In the genomic region with DNA sequence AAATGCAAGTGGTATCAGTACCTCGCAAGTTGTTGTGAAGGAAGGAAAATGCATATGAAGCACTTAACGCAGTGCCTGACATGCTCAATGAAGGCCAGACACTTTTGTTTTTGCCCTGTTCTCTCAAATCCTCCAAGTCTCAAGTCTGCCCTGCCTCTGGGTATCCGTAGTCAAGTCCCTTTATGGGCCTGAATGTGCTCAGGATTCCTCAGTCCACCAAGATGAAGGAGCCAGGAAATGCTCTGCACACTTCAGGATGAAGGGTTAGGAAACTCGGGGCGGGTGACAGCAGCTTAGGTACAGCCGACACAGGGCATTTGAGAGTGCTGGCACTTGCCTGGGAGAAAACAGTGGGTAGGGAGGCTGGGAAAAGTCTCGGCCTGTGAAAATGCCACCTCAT, we compare ENCODE assay signal across 22 cellular contexts. TPM values are rescaled to one million over a fixed set of nuclear protein-coding genes. Genes with fewer than 3 reads are reported as not detected.
DNase-seq lines count a peak whose midpoint lies in the region; ATAC-seq and TF ChIP-seq lines count a peak whose summit lies in the region.
"Had no signal": no experiment of that assay in that cellular context is flagged by ENCODE, and none has a peak within 500 bp of the region (broad histone marks: within the 10 kb centered on the region; RNA-seq: fewer than 3 reads in every experiment).

No MANE protein-coding gene starts in this region.

- peaks cover 44% of the 10 kb centered on the region for H3K4me1 Mint-ChIP-seq in activated CD4-positive, alpha-beta T cell treated with anti-CD3 and anti-CD28 coated beads, Interleukin-2, amount 10 ng/mL, durations not matched to agents 24 days and 14 days

- no peaks in the 10 kb centered on the region for H3K4me1 ChIP-seq in right lobe of liver
- peaks cover 0 to 37% (median 5%) of the 10 kb centered on the region in 5 donors for H3K4me1 ChIP-seq in subcutaneous abdominal adipose tissue (ENCODE audit: control insufficient read depth in 5 of 5, insufficient read depth in 5 of 5, low read length in 5 of 5)
- H3K4me1 ChIP-seq: testis had no signal

- H3K27me3 Mint-ChIP-seq in activated CD4-positive, alpha-beta T cell treated with anti-CD3 and anti-CD28 coated beads, Interleukin-2, amount 10 ng/mL, durations not matched to agents 24 days and 14 days = no peaks in the 10 kb centered on the region

- H3K4me3 ChIP-seq in right lobe of liver = peak overlapping the region in 2 of 3 donors; percentile 14 to 27
- H3K4me3 ChIP-seq in subcutaneous abdominal adipose tissue (ENCODE audit: low read depth in 1 of 5, low read length in 5 of 5) = peak overlapping the region in 4 of 5 donors; percentile 58 to 71 (median 67)
- H3K4me3 ChIP-seq: BLaER1 treated with 17β-estradiol and CSF1 and Interleukin-3, amounts not matched to agents 10 nM and 100 nM; MG63; SJSA1; testis had no signal

- H3K36me3 Mint-ChIP-seq in activated CD4-positive, alpha-beta T cell treated with anti-CD3 and anti-CD28 coated beads, Interleukin-2, amount 10 ng/mL, durations not matched to agents 24 days and 14 days (ENCODE audit: low read depth) = no peaks in the 10 kb centered on the region

- H3K4me3 Mint-ChIP-seq in activated CD4-positive, alpha-beta T cell treated with anti-CD3 and anti-CD28 coated beads, Interleukin-2, amount 10 ng/mL, durations not matched to agents 24 days and 14 days = no peak overlapping the region
- H3K4me3 Mint-ChIP-seq: activated CD8-positive, alpha-beta T cell treated with anti-CD3 and anti-CD28 coated beads, Interleukin-2, amount 10 ng/mL, durations not matched to agents 7 days and 5 days; neural crest cell had no signal

- H3K36me3 ChIP-seq in right lobe of liver (no peaks in the 10 kb centered on the region), subcutaneous abdominal adipose tissue (ENCODE audit: control insufficient read depth in 5 of 5, insufficient read depth in 5 of 5, low read length in 5 of 5) (peaks cover 0 to 15% (median 9%) of the 10 kb centered on the region in 5 donors)
- H3K36me3 ChIP-seq: BLaER1 treated with 17β-estradiol and CSF1 and Interleukin-3, amounts not matched to agents 10 nM and 100 nM; MG63; SJSA1 had no signal

- H3K9me3 ChIP-seq in right lobe of liver (no peaks in the 10 kb centered on the region), subcutaneous abdominal adipose tissue (ENCODE audit: control insufficient read depth in 5 of 5, low read length in 5 of 5) (no peaks in the 10 kb centered on the region)
- H3K9me3 ChIP-seq: BLaER1 treated with 17β-estradiol and CSF1 and Interleukin-3, amounts not matched to agents 10 nM and 100 nM; MG63; SJSA1; testis had no signal

- WGBS in adipose tissue, 3 donors = 72 to 83% (median 72%) methylated on average over 7 of the region's 7 CpGs
- WGBS in right lobe of liver (ENCODE audit: insufficient coverage, low coverage, low lambda C conversion rate, missing lambda C conversion rate) = 78% methylated on average over 6 of the region's 7 CpGs

- H3K9me3 Mint-ChIP-seq in activated CD4-positive, alpha-beta T cell treated with anti-CD3 and anti-CD28 coated beads, Interleukin-2, amount 10 ng/mL, durations not matched to agents 24 days and 14 days = no peaks in the 10 kb centered on the region
- H3K9me3 Mint-ChIP-seq: neural crest cell had no signal

- H3K9ac ChIP-seq in subcutaneous abdominal adipose tissue (ENCODE audit: low read length in 5 of 5) = peak overlapping the region in 1 of 5 donors; percentile 62

- no peak for TF ChIP-seq CTCF in right lobe of liver (IDR thresholded peaks at IDR 0.05)

- H3K27me3 ChIP-seq in right lobe of liver (no peaks in the 10 kb centered on the region), subcutaneous abdominal adipose tissue (ENCODE audit: control insufficient read depth in 5 of 5, insufficient read depth in 4 of 5, low read length in 5 of 5) (no peaks in the 10 kb centered on the region)
- H3K27me3 ChIP-seq: BLaER1 treated with 17β-estradiol and CSF1 and Interleukin-3, amounts not matched to agents 10 nM and 100 nM; MG63; SJSA1; testis had no signal

- no peak for DNase-seq in activated CD4-positive, alpha-beta T cell treated with anti-CD3 and anti-CD28 coated beads, Interleukin-2, amount 10 ng/mL, durations not matched to agents 24 days and 14 days
- no peak for DNase-seq in activated CD4-positive, alpha-beta T cell treated with anti-CD3 and anti-CD28 coated beads, Interleukin-2, amount 50 U/mL, for 1 hour
- no peak for DNase-seq in right lobe of liver
- DNase-seq in DMS153 treated with DMSO at 0.1 percent for 48 hours (lab: John Stamatoyannopoulos, UW; ENCODE audit: unreplicated experiment) = no peak
- no peak for DNase-seq in NCI-H187 treated with DMSO at 0.1 percent for 48 hours (lab: John Stamatoyannopoulos, UW)
- DNase-seq: 8988T; activated CD8-positive, alpha-beta T cell treated with anti-CD3 and anti-CD28 coated beads, Interleukin-2, amount 10 ng/mL, durations not matched to agents 7 days and 5 days; amniotic stem cell; cerebellar nuclear complex; DND-41; NCI-H1930; NCI-H510A treated with DMSO at 0.1 percent for 48 hours; testis had no signal

- ATAC-seq in right lobe of liver (peak in 3 of 4 donors; percentile 7 to 15 (median 14)), GM19467 (IDR thresholded peaks at IDR 0.05; ENCODE audit: unreplicated experiment) (no peak)
- ATAC-seq: activated CD8-positive, alpha-beta T cell treated with anti-CD3 and anti-CD28 coated beads, Interleukin-2, amount 10 ng/mL, durations not matched to agents 7 days and 5 days had no signal

- intact Hi-C loops in activated CD4-positive, alpha-beta T cell treated with anti-CD3 and anti-CD28 coated beads, Interleukin-2, amount 10 ng/mL, durations not matched to agents 24 days and 14 days (cut with micrococcal nuclease) = no loop called here
- intact Hi-C loops in right lobe of liver (cut with DNase I) = no loop called here

- peak overlapping the region; percentile 94 for H3K27ac Mint-ChIP-seq in activated CD4-positive, alpha-beta T cell treated with anti-CD3 and anti-CD28 coated beads, Interleukin-2, amount 10 ng/mL, durations not matched to agents 24 days and 14 days

- TF ChIP-seq POLR2A in right lobe of liver (IDR thresholded peaks at IDR 0.05) = no peak

- H3K27ac ChIP-seq in adipose tissue (ENCODE audit: low read depth, low read length) = peak overlapping the region; percentile 2
- H3K27ac ChIP-seq in right lobe of liver = no peak overlapping the region
- H3K27ac ChIP-seq in subcutaneous abdominal adipose tissue (ENCODE audit: low read depth, low read length) = peak overlapping the region; percentile 75
- H3K27ac ChIP-seq: testis had no signal

RNA-seq across cellular contexts. Expression of a gene that starts 1.4 kb away (rescaled TPM):
- 1.6 and 1.7 TPM in 2 replicates for total RNA-seq in activated CD4-positive, alpha-beta T cell treated with anti-CD3 and anti-CD28 coated beads, Interleukin-2, amount 10 ng/mL, durations not matched to agents 24 days and 14 days
- 10 to 100 TPM in 2 of 3 donors, 1 to 10 TPM in 1; 8.5 to 80.6 (median 38.8) TPM for polyA plus RNA-seq in adipose tissue
- total RNA-seq in right lobe of liver = 1 to 10 TPM; 1.2 to 5.1 (median 2.3) TPM
- total RNA-seq: activated CD8-positive, alpha-beta T cell treated with anti-CD3 and anti-CD28 coated beads, Interleukin-2, amount 10 ng/mL, durations not matched to agents 7 days and 5 days; neural crest cell had no signal

RNA-seq across cellular contexts. Expression of a gene that starts 9.6 kb away (rescaled TPM):
- total RNA-seq in activated CD4-positive, alpha-beta T cell treated with anti-CD3 and anti-CD28 coated beads, Interleukin-2, amount 10 ng/mL, durations not matched to agents 24 days and 14 days = 0.37 and 0.38 TPM in 2 replicates
- polyA plus RNA-seq in adipose tissue = under 1 TPM in 1 of 3 donors, not detected in 2; 0.04 TPM
- not detected for total RNA-seq in right lobe of liver
- total RNA-seq: frontal cortex, neural crest cell, renal cortical epithelial cell, SJSA1 had no signal

RNA-seq across cellular contexts. Expression of a gene that starts 21.4 kb away (rescaled TPM):
- total RNA-seq in activated CD4-positive, alpha-beta T cell treated with anti-CD3 and anti-CD28 coated beads, Interleukin-2, amount 10 ng/mL, durations not matched to agents 24 days and 14 days = 198 and 201 TPM in 2 replicates
- 10 to 100 TPM in 2 of 3 donors, 1 to 10 TPM in 1; 8.0 to 52.5 (median 28.3) TPM for polyA plus RNA-seq in adipose tissue
- total RNA-seq in right lobe of liver = 10 to 100 TPM in 2 of 6 experiments, 1 to 10 TPM in 4; 4.9 to 11.3 (median 7.0) TPM

RNA-seq across cellular contexts. Expression of a gene that starts 21.9 kb away (rescaled TPM):
- total RNA-seq in activated CD4-positive, alpha-beta T cell treated with anti-CD3 and anti-CD28 coated beads, Interleukin-2, amount 10 ng/mL, durations not matched to agents 24 days and 14 days = 34.2 and 38.6 TPM in 2 replicates
- polyA plus RNA-seq in adipose tissue = 1 to 10 TPM; 1.0 to 5.6 (median 4.0) TPM
- 1 to 10 TPM in 2 of 6 experiments, under 1 TPM in 4; 0.37 to 2.9 (median 0.75) TPM for total RNA-seq in right lobe of liver

RNA-seq across cellular contexts. Expression of a gene that starts 57.3 kb away (rescaled TPM):
- 4.2 TPM in 2 replicates for total RNA-seq in activated CD4-positive, alpha-beta T cell treated with anti-CD3 and anti-CD28 coated beads, Interleukin-2, amount 10 ng/mL, durations not matched to agents 24 days and 14 days
- polyA plus RNA-seq in adipose tissue = 1 to 10 TPM; 4.1 to 8.5 (median 4.4) TPM
- total RNA-seq in right lobe of liver = 1 to 10 TPM; 1.5 to 4.0 (median 2.6) TPM

Comparison
In these comparisons a context has a peak if more than half of its experiments do, and no peak if none do; other contexts are left out.
1. H3K27ac ChIP-seq: peak in adipose tissue (single experiment) and subcutaneous abdominal adipose tissue (single experiment); none in right lobe of liver (0 of 3).
2. RNA of a gene that starts 21.4 kb away (total RNA-seq): 198 to 201 TPM in activated CD4-positive, alpha-beta T cell treated with anti-CD3 and anti-CD28 coated beads, Interleukin-2, amount 10 ng/mL, durations not matched to agents 24 days and 14 days; 4.9 to 11.3 TPM in right lobe of liver; every median in the first group is over 10 times any median in the second.